In the genomic region with DNA sequence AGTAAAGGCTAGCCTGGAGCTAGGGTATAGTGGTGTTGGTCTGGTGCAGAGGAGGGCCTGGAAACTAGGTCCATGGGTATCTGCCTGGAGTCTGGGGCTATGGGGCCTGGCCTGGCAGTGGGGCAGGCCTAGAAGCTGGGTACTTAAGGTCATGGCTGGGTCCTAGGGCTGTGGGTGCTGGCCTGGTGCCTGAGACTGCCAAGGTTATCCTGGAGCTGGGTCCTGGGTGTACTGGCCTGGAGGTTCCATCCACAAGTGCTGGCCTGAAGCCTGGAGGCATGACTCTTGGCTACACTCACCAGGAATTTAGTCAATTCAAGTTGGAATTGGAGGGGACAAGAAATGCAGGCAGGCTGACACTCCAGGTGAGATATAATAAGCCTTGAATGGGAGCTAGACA, we compare ENCODE assay signal across 15 cellular contexts.
DNase-seq lines count a peak whose midpoint lies in the region; ATAC-seq and TF ChIP-seq lines count a peak whose summit lies in the region.
"Had no signal": no experiment of that assay in that cellular context is flagged by ENCODE, and none has a peak within 500 bp of the region (broad histone marks: within the 10 kb centered on the region; RNA-seq: fewer than 3 reads in every experiment).

No MANE protein-coding gene starts in this region.

- ATAC-seq in Right ventricle myocardium superior (ENCODE audit: poor library complexity) = peak; percentile 88
- peak; percentile 23 for ATAC-seq in esophagus mucosa
- peak; percentile 12 for ATAC-seq in left lobe of liver
- no peak for ATAC-seq in HG03280 (IDR thresholded peaks at IDR 0.05; ENCODE audit: unreplicated experiment)
- ATAC-seq: GM12878, GM23338 had no signal

- intact Hi-C loops in Right ventricle myocardium superior (cut with DNase I) (no loop called here), cardiac septum (cut with DNase I) (no loop called here)

- peak; percentile 53 for DNase-seq in Right ventricle myocardium superior
- no peak for DNase-seq in cardiac septum (ENCODE audit: low spot score)
- no peak for DNase-seq in left lobe of liver (ENCODE audit: low spot score)
- DNase-seq in GM03348 (ENCODE audit: low spot score) = no peak
- no peak for DNase-seq in nephron progenitor cell
- DNase-seq: C1 segment of cervical spinal cord; Calu3; CD4-positive, alpha-beta T cell; DMS 273 treated with DMSO at 0.1 percent for 48 hours; H9 had no signal

- H3K27ac Mint-ChIP-seq in nephron progenitor cell = no peak overlapping the region
- H3K27ac Mint-ChIP-seq: B cell; CD4-positive, alpha-beta T cell; GM23338 had no signal

- no peaks in the 10 kb centered on the region for H3K27me3 Mint-ChIP-seq in nephron progenitor cell (ENCODE audit: low read depth, poor library complexity)
- H3K27me3 Mint-ChIP-seq: B cell; CD4-positive, alpha-beta T cell had no signal

- H3K4me1 Mint-ChIP-seq in nephron progenitor cell = no peaks in the 10 kb centered on the region
- H3K4me1 Mint-ChIP-seq: B cell had no signal

- no peak for TF ChIP-seq CTCF in nephron progenitor cell (IDR thresholded peaks at IDR 0.05)

- H3K36me3 Mint-ChIP-seq in nephron progenitor cell (ENCODE audit: low read depth) = peaks cover 82% of the 10 kb centered on the region

- no peak overlapping the region for H3K4me3 Mint-ChIP-seq in nephron progenitor cell
- H3K4me3 Mint-ChIP-seq: B cell; CD4-positive, alpha-beta T cell; GM23338; H9 had no signal

- H3K9me3 Mint-ChIP-seq in nephron progenitor cell = peaks cover 56% of the 10 kb centered on the region
- H3K9me3 Mint-ChIP-seq: CD4-positive, alpha-beta T cell had no signal
